In genomic region chr13:102128216-102128800, GRCh38 we compare ENCODE assay signal across 8 cellular contexts.
DNase-seq lines count a peak whose midpoint lies in the region; ATAC-seq and TF ChIP-seq lines count a peak whose summit lies in the region.
"Had no signal": no experiment of that assay in that cellular context is flagged by ENCODE, and none has a peak within 500 bp of the region (broad histone marks: within the 10 kb centered on the region; RNA-seq: fewer than 3 reads in every experiment).

No MANE protein-coding gene starts in this region.

- H3K4me3 ChIP-seq in choroid plexus epithelial cell (ENCODE audit: low read depth, low read length) (no peak overlapping the region), PC-9 (no peak overlapping the region)
- H3K4me3 ChIP-seq: SJSA1 had no signal

- DNase-seq in choroid plexus epithelial cell (ENCODE audit: low read depth), result peak; percentile 53
- DNase-seq in stromal cell of bone marrow (ENCODE audit: low read depth), result peak; percentile 25
- no peak for DNase-seq in PC-9
- no peak for DNase-seq in NCI-H1930 (lab: John Stamatoyannopoulos, UW)
- no peak for DNase-seq in T-helper 9 cell

- no peaks in the 10 kb centered on the region for H3K79me2 ChIP-seq in PC-9 (ENCODE audit: low read depth)

- no peaks in the 10 kb centered on the region for H3K9me3 ChIP-seq in PC-9 (ENCODE audit: insufficient read depth, low read depth)
- H3K9me3 ChIP-seq: SJSA1 had no signal

- no TSS peak for BruUV-seq in PC-9 (replicated peaks; lab: Mats Ljungman, UMichigan)

- H3K27me3 ChIP-seq in PC-9 (ENCODE audit: insufficient read depth, low read depth), result peaks cover 46% of the 10 kb centered on the region
- H3K27me3 ChIP-seq: SJSA1 had no signal

- POLR2A ChIA-PET in PC-9 (lab: Charles Lee; ENCODE audit: unreplicated experiment), result interaction anchor here (0.6 kb wide), 1 partner anchor 1919 kb away, joined by 6 read pairs; no protein-coding TSS in a partner anchor

- no peak for TF ChIP-seq CTCF in choroid plexus epithelial cell (conservative IDR thresholded peaks at IDR 0.05; ENCODE audit: low read depth, low read length)
- no peak for TF ChIP-seq CTCF in PC-9 (conservative IDR thresholded peaks at IDR 0.05)

- intact Hi-C loops in PC-9 (cut with micrococcal nuclease; ENCODE audit: unreplicated experiment), result no loop called here

- H3F3A ChIP-seq in PC-9 (ENCODE audit: insufficient read depth, low read depth), result no peaks in the 10 kb centered on the region

- no peak overlapping the region for H3K4me2 ChIP-seq in PC-9

- no peaks in the 10 kb centered on the region for H4K20me1 ChIP-seq in PC-9 (ENCODE audit: insufficient read depth)

- H3K27ac ChIP-seq in PC-9, result no peak overlapping the region
- H3K27ac ChIP-seq: SJSA1 had no signal

- peak; percentile 70 for ATAC-seq in GM18870 (IDR thresholded peaks at IDR 0.05; ENCODE audit: unreplicated experiment)
- ATAC-seq in HG03565 (IDR thresholded peaks at IDR 0.05; ENCODE audit: unreplicated experiment), result peak; percentile 82

- no peak overlapping the region for H2AFZ ChIP-seq in PC-9

- no peaks in the 10 kb centered on the region for H3K36me3 ChIP-seq in PC-9 (ENCODE audit: low read depth)
- H3K36me3 ChIP-seq: SJSA1 had no signal

- no peaks in the 10 kb centered on the region; the same call in 1 of the 2 replicates for H3K9me2 ChIP-seq in PC-9 (ENCODE audit: insufficient read depth)

- no peaks in the 10 kb centered on the region for H3K4me1 ChIP-seq in PC-9 (replicated peaks; ENCODE audit: insufficient read depth)
- H3K4me1 ChIP-seq: SJSA1 had no signal

- CTCF ChIA-PET in PC-9 (lab: Charles Lee), result no interaction called here

Comparison
In these comparisons a context has a peak if more than half of its experiments do, and no peak if none do; other contexts are left out.
1. DNase-seq: peak in choroid plexus epithelial cell (single experiment) and stromal cell of bone marrow (single experiment); none in PC-9 (0 of 2), NCI-H1930 (0 of 2) and T-helper 9 cell (single experiment).